ENCODE assay signal across 11 cellular contexts in genomic region chr1:65793359-65793732, GRCh38. TPM values are rescaled to one million over a fixed set of nuclear protein-coding genes. Genes with fewer than 3 reads are reported as not detected.
A peak's percentile ranks its signal among the peaks of the same experiment; 100 is the strongest.
DNase-seq lines count a peak whose midpoint lies in the region; ATAC-seq and TF ChIP-seq lines count a peak whose summit lies in the region.
"Had no signal": no experiment of that assay in that cellular context is flagged by ENCODE, and none has a peak within 500 bp of the region (broad histone marks: within the 10 kb centered on the region; RNA-seq: fewer than 3 reads in every experiment).

No MANE protein-coding gene starts in this region.

- H3K27me3 Mint-ChIP-seq in activated CD8-positive, alpha-beta T cell treated with anti-CD3 and anti-CD28 coated beads, Interleukin-2, amount 10 ng/mL, durations not matched to agents 7 days and 5 days (ENCODE audit: low read depth) = peaks cover 52% of the 10 kb centered on the region
- peaks cover 46% of the 10 kb centered on the region for H3K27me3 Mint-ChIP-seq in activated CD8-positive, alpha-beta T cell treated with anti-CD3 and anti-CD28 coated beads for 36 hours

- POLR2A ChIA-PET in activated CD8-positive, alpha-beta T cell treated with anti-CD3 and anti-CD28 coated beads, Interleukin-2, amount 10 ng/mL, durations not matched to agents 7 days and 5 days (lab: Charles Lee) = no interaction called here
- POLR2A ChIA-PET in activated CD8-positive, alpha-beta T cell treated with anti-CD3 and anti-CD28 coated beads for 36 hours (lab: Charles Lee) = no interaction called here

- no peak overlapping the region for H3K27ac ChIP-seq in tibial artery
- H3K27ac ChIP-seq: KMS-11 had no signal

- intact Hi-C loops in activated CD8-positive, alpha-beta T cell treated with anti-CD3 and anti-CD28 coated beads for 36 hours (cut with micrococcal nuclease) = no loop called here
- intact Hi-C loops in tibial artery (cut with DNase I; ENCODE audit: low total_unique reads) = no loop called here

- H3K4me1 Mint-ChIP-seq in activated CD8-positive, alpha-beta T cell treated with anti-CD3 and anti-CD28 coated beads, Interleukin-2, amount 10 ng/mL, durations not matched to agents 7 days and 5 days (ENCODE audit: low read depth) = peaks cover 8% of the 10 kb centered on the region
- no peaks in the 10 kb centered on the region for H3K4me1 Mint-ChIP-seq in activated CD8-positive, alpha-beta T cell treated with anti-CD3 and anti-CD28 coated beads for 36 hours (ENCODE audit: low read depth)

- DNase-seq in activated CD8-positive, alpha-beta T cell treated with anti-CD3 and anti-CD28 coated beads, Interleukin-2, amount 10 ng/mL, durations not matched to agents 7 days and 5 days = no peak
- no peak for DNase-seq in activated CD8-positive, alpha-beta T cell treated with anti-CD3 and anti-CD28 coated beads for 36 hours
- peak; percentile 35 for DNase-seq in adipocyte (ENCODE audit: low read depth)
- DNase-seq in iPS-NIHi11 (ENCODE audit: low spot score) = peak; percentile 15
- DNase-seq in tibial artery = peak in 1 of 2 donors; percentile 19
- no peak for DNase-seq in cerebellar nuclear complex (lab: John Stamatoyannopoulos, UW)
- DNase-seq: effector memory CD4-positive, alpha-beta T cell had no signal

- H3K36me3 Mint-ChIP-seq in activated CD8-positive, alpha-beta T cell treated with anti-CD3 and anti-CD28 coated beads, Interleukin-2, amount 10 ng/mL, durations not matched to agents 7 days and 5 days (ENCODE audit: low read depth) = no peaks in the 10 kb centered on the region
- H3K36me3 Mint-ChIP-seq in activated CD8-positive, alpha-beta T cell treated with anti-CD3 and anti-CD28 coated beads for 36 hours (ENCODE audit: low read depth) = no peaks in the 10 kb centered on the region
- H3K36me3 Mint-ChIP-seq: CD4-positive, alpha-beta memory T cell had no signal

- H3K9me3 Mint-ChIP-seq in activated CD8-positive, alpha-beta T cell treated with anti-CD3 and anti-CD28 coated beads, Interleukin-2, amount 10 ng/mL, durations not matched to agents 7 days and 5 days (ENCODE audit: insufficient read depth) = no peaks in the 10 kb centered on the region
- H3K9me3 Mint-ChIP-seq in activated CD8-positive, alpha-beta T cell treated with anti-CD3 and anti-CD28 coated beads for 36 hours = peaks cover 5% of the 10 kb centered on the region

- H3K4me1 ChIP-seq in adipocyte (ENCODE audit: control insufficient read depth, insufficient read depth, low read length) = peaks cover 21% of the 10 kb centered on the region
- H3K4me1 ChIP-seq in tibial artery = peaks cover 0 to 16% (median 0%) of the 10 kb centered on the region in 4 donors

- peaks cover 7% of the 10 kb centered on the region for H3K9me3 ChIP-seq in adipocyte (ENCODE audit: control insufficient read depth, low read length)
- H3K9me3 ChIP-seq in tibial artery = peaks cover 0 to 6% (median 0%) of the 10 kb centered on the region in 3 donors

- peak overlapping the region; percentile 21 for H3K4me3 Mint-ChIP-seq in activated CD8-positive, alpha-beta T cell treated with anti-CD3 and anti-CD28 coated beads, Interleukin-2, amount 10 ng/mL, durations not matched to agents 7 days and 5 days
- H3K4me3 Mint-ChIP-seq in activated CD8-positive, alpha-beta T cell treated with anti-CD3 and anti-CD28 coated beads for 36 hours = no peak overlapping the region
- H3K4me3 Mint-ChIP-seq: CD4-positive, alpha-beta memory T cell had no signal

- H3K27me3 ChIP-seq in adipocyte (replicated peaks; ENCODE audit: control insufficient read depth, insufficient read depth, low read length) (peaks cover 3% of the 10 kb centered on the region), tibial artery (peaks cover 0 to 26% of the 10 kb centered on the region in 2 donors)

- ATAC-seq in activated CD8-positive, alpha-beta T cell treated with anti-CD3 and anti-CD28 coated beads, Interleukin-2, amount 10 ng/mL, durations not matched to agents 7 days and 5 days = no peak
- no peak for ATAC-seq in activated CD8-positive, alpha-beta T cell treated with anti-CD3 and anti-CD28 coated beads for 36 hours
- ATAC-seq in HG03280 (IDR thresholded peaks at IDR 0.05; ENCODE audit: unreplicated experiment) = no peak
- ATAC-seq in HG02938 (IDR thresholded peaks at IDR 0.05; ENCODE audit: unreplicated experiment) = no peak

- peak overlapping the region; percentile 65 for H3K9ac ChIP-seq in adipocyte (ENCODE audit: low read length)
- H3K9ac ChIP-seq: KMS-11 had no signal

- H3K36me3 ChIP-seq in adipocyte (ENCODE audit: control insufficient read depth, insufficient read depth, low read length, severe bottlenecking) (no peaks in the 10 kb centered on the region), tibial artery (no peaks in the 10 kb centered on the region)

- H3K27ac Mint-ChIP-seq in activated CD8-positive, alpha-beta T cell treated with anti-CD3 and anti-CD28 coated beads, Interleukin-2, amount 10 ng/mL, durations not matched to agents 7 days and 5 days = no peak overlapping the region
- H3K27ac Mint-ChIP-seq in activated CD8-positive, alpha-beta T cell treated with anti-CD3 and anti-CD28 coated beads for 36 hours = no peak overlapping the region

- TF ChIP-seq CTCF in activated CD8-positive, alpha-beta T cell treated with anti-CD3 and anti-CD28 coated beads for 36 hours (IDR thresholded peaks at IDR 0.05) = no peak
- no peak for TF ChIP-seq CTCF in tibial artery (IDR thresholded peaks at IDR 0.05)

- CTCF ChIA-PET in activated CD8-positive, alpha-beta T cell treated with anti-CD3 and anti-CD28 coated beads, Interleukin-2, amount 10 ng/mL, durations not matched to agents 7 days and 5 days (lab: Charles Lee) = interaction anchor here (1.1 kb wide), 1 partner anchor 29 kb away, joined by 3 read pairs; no protein-coding TSS in a partner anchor
- CTCF ChIA-PET in activated CD8-positive, alpha-beta T cell treated with anti-CD3 and anti-CD28 coated beads for 36 hours (lab: Charles Lee) = no interaction called here

- peak overlapping the region; percentile 81 for H3K4me3 ChIP-seq in adipocyte (ENCODE audit: low read length)
- peak overlapping the region; percentile 15 to 33 for H3K4me3 ChIP-seq in tibial artery

RNA-seq across cellular contexts. Expression of gene PDE4B, which starts 0.7 kb away (rescaled TPM):
- total RNA-seq in activated CD8-positive, alpha-beta T cell treated with anti-CD3 and anti-CD28 coated beads, Interleukin-2, amount 10 ng/mL, durations not matched to agents 7 days and 5 days = 10 to 100 TPM; 21.4 to 24.3 TPM
- total RNA-seq in activated CD8-positive, alpha-beta T cell treated with anti-CD3 and anti-CD28 coated beads for 36 hours = 10 to 100 TPM; 32.4 to 33.1 TPM

Comparison
In these comparisons a context has a peak if more than half of its experiments do, and no peak if none do; other contexts are left out.
1. DNase-seq: peak in adipocyte (single experiment) and iPS-NIHi11 (single experiment); none in activated CD8-positive, alpha-beta T cell treated with anti-CD3 and anti-CD28 coated beads, Interleukin-2, amount 10 ng/mL, durations not matched to agents 7 days and 5 days (single experiment), activated CD8-positive, alpha-beta T cell treated with anti-CD3 and anti-CD28 coated beads for 36 hours (single experiment) and cerebellar nuclear complex (0 of 2).